In the genomic region with DNA sequence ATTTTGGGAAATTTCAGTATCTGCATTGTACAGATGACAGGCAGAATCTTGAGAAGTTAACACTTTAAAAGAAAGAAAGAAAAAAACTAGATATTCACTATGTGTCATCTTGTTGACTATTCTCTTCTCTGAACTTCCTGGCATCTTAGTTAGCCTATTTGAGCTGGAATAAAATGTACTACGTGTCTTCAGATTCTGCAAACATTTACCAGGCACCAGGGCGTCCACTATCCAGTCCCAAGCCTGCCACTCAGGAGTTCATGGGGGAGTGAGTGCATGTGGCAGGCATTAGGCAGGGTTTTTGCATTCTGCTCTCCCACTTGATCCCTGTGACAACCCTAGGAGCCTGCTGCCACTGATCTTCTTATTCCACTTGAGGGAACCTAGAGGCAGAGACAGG, we compare ENCODE assay signal across 26 cellular contexts. TPM values are rescaled to one million over a fixed set of nuclear protein-coding genes. Genes with fewer than 3 reads are reported as not detected.
DNase-seq lines count a peak whose midpoint lies in the region; ATAC-seq, FAIRE-seq and TF ChIP-seq lines count a peak whose summit lies in the region.
"Had no signal": no experiment of that assay in that cellular context is flagged by ENCODE, and none has a peak within 500 bp of the region (broad histone marks: within the 10 kb centered on the region; RNA-seq: fewer than 3 reads in every experiment).

No MANE protein-coding gene starts in this region.

- TF ChIP-seq POLR2A in erythroblast (IDR thresholded peaks at IDR 0.05; ENCODE audit: low read length), result no peak

- no peak overlapping the region for H3K4me3 ChIP-seq in astrocyte (ENCODE audit: insufficient read depth, low read depth, low read length)
- H3K4me3 ChIP-seq in heart right ventricle, result no peak overlapping the region
- peak overlapping the region in 1 of 2 donors; percentile 35 for H3K4me3 ChIP-seq in stomach smooth muscle (ENCODE audit: low read length in 2 of 2)
- H3K4me3 ChIP-seq in CD8-positive, alpha-beta T cell (ENCODE audit: low read depth, low read length), result no peak overlapping the region
- H3K4me3 ChIP-seq: BLaER1 treated with 17β-estradiol and CSF1 and Interleukin-3, amounts not matched to agents 10 nM and 100 nM; suprapubic skin had no signal

- no peak overlapping the region for H3K9ac ChIP-seq in astrocyte (ENCODE audit: low read length)
- peak overlapping the region in 1 of 2 donors; percentile 25 for H3K9ac ChIP-seq in stomach smooth muscle (ENCODE audit: low read length in 2 of 2)
- H3K9ac ChIP-seq: BLaER1 treated with 17β-estradiol and CSF1 and Interleukin-3, amounts not matched to agents 10 nM and 100 nM; KMS-11; parathyroid adenoma had no signal

- POLR2A ChIA-PET in CD8-positive, alpha-beta T cell (lab: Charles Lee), result interaction anchor here (1.0 kb wide), 1 partner anchor 16 kb away, joined by 3 read pairs; no protein-coding TSS in a partner anchor

- H3K79me2 ChIP-seq in astrocyte (ENCODE audit: insufficient read depth, low read length), result peaks cover 51% of the 10 kb centered on the region

- H3K4me1 ChIP-seq in astrocyte (ENCODE audit: insufficient read depth, low read length) (peaks cover 4% of the 10 kb centered on the region), heart right ventricle (peaks cover 69 to 100% (median 95%) of the 10 kb centered on the region in 9 donors), stomach smooth muscle (ENCODE audit: control insufficient read depth, insufficient read depth, low read length) (peaks cover 76% of the 10 kb centered on the region)
- H3K4me1 ChIP-seq in CD8-positive, alpha-beta T cell (ENCODE audit: insufficient read depth, low read length), result no peaks in the 10 kb centered on the region

- no peak for DNase-seq in astrocyte (ENCODE audit: low read depth)
- no peak for DNase-seq in heart right ventricle
- DNase-seq in erythroblast (lab: John Stamatoyannopoulos, UW), result no peak
- no peak for DNase-seq in CD8-positive, alpha-beta T cell
- DNase-seq in AG20443 (ENCODE audit: low spot score), result no peak
- no peak for DNase-seq in NCI-H524 (lab: John Stamatoyannopoulos, UW)
- DNase-seq: activated CD4-positive, alpha-beta T cell treated with anti-CD3 and anti-CD28 coated beads for 1 hour; activated CD8-positive, alpha-beta T cell treated with anti-CD3 and anti-CD28 coated beads, Interleukin-2, amount 10 ng/mL, durations not matched to agents 7 days and 5 days; activated effector memory CD4-positive, alpha-beta T cell treated with anti-CD3 and anti-CD28 coated beads, Interleukin-2, amount 50 U/mL, for 16 hours; activated naive CD8-positive, alpha-beta T cell treated with anti-CD3 and anti-CD28 coated beads, Interleukin-2, amount 10 ng/mL, durations not matched to agents 7 days and 5 days; activated T-cell treated with anti-CD3 and anti-CD28 coated beads for 4 hours; effector CD4-positive, alpha-beta T cell; foreskin melanocyte; H7; kidney; MV-4-11; naive thymus-derived CD4-positive, alpha-beta T cell; NCI-H526 treated with DMSO at 0.1 percent for 48 hours had no signal

- peaks cover 85% of the 10 kb centered on the region for H4K20me1 ChIP-seq in astrocyte (ENCODE audit: insufficient read depth, low read length)
- H4K20me1 ChIP-seq: BLaER1 treated with 17β-estradiol and CSF1 and Interleukin-3, amounts not matched to agents 10 nM and 100 nM had no signal

- peak in 1 of 8 donors; percentile 34 for ATAC-seq in heart right ventricle
- ATAC-seq in CD8-positive, alpha-beta T cell, result no peak
- ATAC-seq: activated CD8-positive, alpha-beta T cell treated with anti-CD3 and anti-CD28 coated beads, Interleukin-2, amount 10 ng/mL, durations not matched to agents 7 days and 5 days; naive thymus-derived CD4-positive, alpha-beta T cell had no signal

- no peak for TF ChIP-seq CTCF in astrocyte (IDR thresholded peaks at IDR 0.05; ENCODE audit: insufficient read depth, low read depth, low read length)
- TF ChIP-seq CTCF in heart right ventricle (IDR thresholded peaks at IDR 0.05), result no peak
- no peak for TF ChIP-seq CTCF in nephron (IDR thresholded peaks at IDR 0.05; ENCODE audit: unreplicated experiment in 3 of 3)
- no peak for TF ChIP-seq CTCF in CD8-positive, alpha-beta T cell (IDR thresholded peaks at IDR 0.05)

- no peak overlapping the region for H3K4me2 ChIP-seq in astrocyte (ENCODE audit: low read length)
- H3K4me2 ChIP-seq: BLaER1 treated with 17β-estradiol and CSF1 and Interleukin-3, amounts not matched to agents 10 nM and 100 nM; KMS-11 had no signal

- no peak for FAIRE-seq in astrocyte (lab: Jason Lieb, UNC)
- FAIRE-seq: kidney had no signal

- 41 to 43% methylated on average over 2 of the region's 2 CpGs for WGBS in heart right ventricle, 2 donors

- no peak overlapping the region for H2AFZ ChIP-seq in astrocyte (ENCODE audit: low read depth, low read length)
- H2AFZ ChIP-seq: parathyroid adenoma had no signal

- intact Hi-C loops in heart right ventricle (cut with DNase I), result no loop called here
- intact Hi-C loops in CD8-positive, alpha-beta T cell (cut with DNase I, micrococcal nuclease), result no loop called here

- H3K36me3 Mint-ChIP-seq in astrocyte (ENCODE audit: low read depth, unreplicated experiment), result peaks cover 13% of the 10 kb centered on the region
- peaks cover 5% of the 10 kb centered on the region for H3K36me3 Mint-ChIP-seq in nephron (ENCODE audit: low read depth)
- H3K36me3 Mint-ChIP-seq in CD8-positive, alpha-beta T cell, result no peaks in the 10 kb centered on the region
- H3K36me3 Mint-ChIP-seq: activated naive CD8-positive, alpha-beta T cell treated with anti-CD3 and anti-CD28 coated beads, Interleukin-2, amount 10 ng/mL, durations not matched to agents 7 days and 5 days; memory B cell; naive thymus-derived CD4-positive, alpha-beta T cell had no signal

- CTCF ChIA-PET in CD8-positive, alpha-beta T cell (lab: Charles Lee), result no interaction called here

- H3K27ac ChIP-seq in astrocyte (ENCODE audit: low read depth, low read length) (no peak overlapping the region), heart right ventricle (peak overlapping the region in 9 of 10 donors; percentile 33 to 87 (median 72)), stomach smooth muscle (ENCODE audit: low read length) (peak overlapping the region; percentile 67)
- no peak overlapping the region for H3K27ac ChIP-seq in CD8-positive, alpha-beta T cell (ENCODE audit: low read depth, low read length)
- H3K27ac ChIP-seq: BLaER1 treated with 17β-estradiol and CSF1 and Interleukin-3, amounts not matched to agents 10 nM and 100 nM; KMS-11; suprapubic skin had no signal

- peak overlapping the region; percentile 20 for H3K27ac Mint-ChIP-seq in astrocyte (ENCODE audit: unreplicated experiment)
- H3K27ac Mint-ChIP-seq in nephron, result peak overlapping the region; percentile 32 to 83 (median 43)
- no peak overlapping the region for H3K27ac Mint-ChIP-seq in CD8-positive, alpha-beta T cell
- H3K27ac Mint-ChIP-seq: activated CD8-positive, alpha-beta T cell treated with anti-CD3 and anti-CD28 coated beads, Interleukin-2, amount 10 ng/mL, durations not matched to agents 7 days and 5 days; activated naive CD8-positive, alpha-beta T cell treated with anti-CD3 and anti-CD28 coated beads, Interleukin-2, amount 10 ng/mL, durations not matched to agents 7 days and 5 days; memory B cell; naive thymus-derived CD4-positive, alpha-beta T cell; T-helper 1 cell treated with Interleukin-12 subunit alpha and Interleukin-12 subunit beta and Interleukin-4 antibody, amounts not matched to agents 30 μg/mL and 1 μg/mL, for 36 hours had no signal

- no peaks in the 10 kb centered on the region for H3K9me3 ChIP-seq in astrocyte (ENCODE audit: insufficient read depth, low read depth, low read length)
- H3K9me3 ChIP-seq in heart right ventricle, result no peaks in the 10 kb centered on the region
- H3K9me3 ChIP-seq in stomach smooth muscle (ENCODE audit: control insufficient read depth in 2 of 2, low read length in 2 of 2), result no peaks in the 10 kb centered on the region
- H3K9me3 ChIP-seq in CD8-positive, alpha-beta T cell (ENCODE audit: low read length), result no peaks in the 10 kb centered on the region
- H3K9me3 ChIP-seq: BLaER1 treated with 17β-estradiol and CSF1 and Interleukin-3, amounts not matched to agents 10 nM and 100 nM; suprapubic skin had no signal

- no peaks in the 10 kb centered on the region for H3K27me3 Mint-ChIP-seq in astrocyte (ENCODE audit: low read depth, unreplicated experiment)
- H3K27me3 Mint-ChIP-seq in nephron (ENCODE audit: low read depth), result no peaks in the 10 kb centered on the region
- peaks cover 3% of the 10 kb centered on the region for H3K27me3 Mint-ChIP-seq in CD8-positive, alpha-beta T cell (ENCODE audit: low read depth)
- H3K27me3 Mint-ChIP-seq: activated naive CD8-positive, alpha-beta T cell treated with anti-CD3 and anti-CD28 coated beads, Interleukin-2, amount 10 ng/mL, durations not matched to agents 7 days and 5 days had no signal

- H3K27me3 ChIP-seq in astrocyte (ENCODE audit: insufficient read depth, low read length) (no peaks in the 10 kb centered on the region), heart right ventricle (no peaks in the 10 kb centered on the region), stomach smooth muscle (ENCODE audit: control insufficient read depth in 1 of 2, insufficient read depth in 2 of 2, low read length in 2 of 2) (no peaks in the 10 kb centered on the region)
- no peaks in the 10 kb centered on the region for H3K27me3 ChIP-seq in CD8-positive, alpha-beta T cell (ENCODE audit: insufficient read depth, low read length)
- H3K27me3 ChIP-seq: BLaER1 treated with 17β-estradiol and CSF1 and Interleukin-3, amounts not matched to agents 10 nM and 100 nM; suprapubic skin had no signal

- H3K9me3 Mint-ChIP-seq in astrocyte (ENCODE audit: unreplicated experiment) (no peaks in the 10 kb centered on the region), nephron (no peaks in the 10 kb centered on the region)
- H3K9me3 Mint-ChIP-seq in CD8-positive, alpha-beta T cell, result no peaks in the 10 kb centered on the region
- H3K9me3 Mint-ChIP-seq: activated naive CD8-positive, alpha-beta T cell treated with anti-CD3 and anti-CD28 coated beads, Interleukin-2, amount 10 ng/mL, durations not matched to agents 7 days and 5 days; memory B cell; naive thymus-derived CD4-positive, alpha-beta T cell; T-helper 1 cell treated with Interleukin-12 subunit alpha and Interleukin-12 subunit beta and Interleukin-4 antibody, amounts not matched to agents 30 μg/mL and 1 μg/mL, for 36 hours had no signal

- H3K4me1 Mint-ChIP-seq in astrocyte (ENCODE audit: low read depth, unreplicated experiment), result peaks cover 36% of the 10 kb centered on the region
- H3K4me1 Mint-ChIP-seq in nephron, result peaks cover 88% of the 10 kb centered on the region
- peaks cover 8% of the 10 kb centered on the region for H3K4me1 Mint-ChIP-seq in CD8-positive, alpha-beta T cell (ENCODE audit: low read depth)
- H3K4me1 Mint-ChIP-seq: activated naive CD8-positive, alpha-beta T cell treated with anti-CD3 and anti-CD28 coated beads, Interleukin-2, amount 10 ng/mL, durations not matched to agents 7 days and 5 days; memory B cell had no signal

- no peaks in the 10 kb centered on the region for H3K36me3 ChIP-seq in astrocyte (ENCODE audit: insufficient read depth, low read length)
- peaks cover 0 to 32% (median 0%) of the 10 kb centered on the region in 9 donors for H3K36me3 ChIP-seq in heart right ventricle
- peaks cover 3 to 4% of the 10 kb centered on the region in 2 donors for H3K36me3 ChIP-seq in stomach smooth muscle (ENCODE audit: control insufficient read depth in 2 of 2, insufficient read depth in 2 of 2, low read length in 2 of 2)
- H3K36me3 ChIP-seq in CD8-positive, alpha-beta T cell (ENCODE audit: insufficient read depth, low read length), result no peaks in the 10 kb centered on the region
- H3K36me3 ChIP-seq: BLaER1 treated with 17β-estradiol and CSF1 and Interleukin-3, amounts not matched to agents 10 nM and 100 nM had no signal

- no peak overlapping the region for H3K4me3 Mint-ChIP-seq in astrocyte (ENCODE audit: unreplicated experiment)
- peak overlapping the region in 1 of 3 experiments; percentile 11 for H3K4me3 Mint-ChIP-seq in nephron
- H3K4me3 Mint-ChIP-seq in CD8-positive, alpha-beta T cell, result no peak overlapping the region
- H3K4me3 Mint-ChIP-seq: activated CD8-positive, alpha-beta T cell treated with anti-CD3 and anti-CD28 coated beads, Interleukin-2, amount 10 ng/mL, durations not matched to agents 7 days and 5 days; activated naive CD8-positive, alpha-beta T cell treated with anti-CD3 and anti-CD28 coated beads, Interleukin-2, amount 10 ng/mL, durations not matched to agents 7 days and 5 days; memory B cell; naive thymus-derived CD4-positive, alpha-beta T cell; T-helper 1 cell treated with Interleukin-12 subunit alpha and Interleukin-12 subunit beta and Interleukin-4 antibody, amounts not matched to agents 30 μg/mL and 1 μg/mL, for 36 hours had no signal

RNA-seq across cellular contexts. Expression of gene TIMP3, which starts 25.0 kb away (rescaled TPM):
- total RNA-seq in astrocyte, result 145 and 158 TPM in 2 replicates
- 100 to 1,000 TPM in 9 of 10 donors, 10 to 100 TPM in 1; 91.9 to 380 (median 166) TPM for total RNA-seq in heart right ventricle
- polyA plus RNA-seq in heart right ventricle, result 100 to 1,000 TPM; 134 to 173 TPM
- not detected for total RNA-seq in CD8-positive, alpha-beta T cell
- total RNA-seq: activated CD8-positive, alpha-beta T cell treated with anti-CD3 and anti-CD28 coated beads, Interleukin-2, amount 10 ng/mL, durations not matched to agents 7 days and 5 days had no signal
- polyA plus RNA-seq: naive thymus-derived CD4-positive, alpha-beta T cell had no signal

Comparison
In these comparisons a context has a peak if more than half of its experiments do, and no peak if none do; other contexts are left out.
1. H3K27ac ChIP-seq: peak in heart right ventricle (9 of 10) and stomach smooth muscle (single experiment); none in astrocyte (single experiment) and CD8-positive, alpha-beta T cell (single experiment).
2. RNA of gene TIMP3, which starts 25.0 kb away (total RNA-seq): 91.9 to 380 TPM in heart right ventricle and 145 to 158 TPM in astrocyte; not detected in CD8-positive, alpha-beta T cell; every median in the first group is over 10 times any median in the second.